ENCODE assay signal across 17 cellular contexts in genomic region chr1:29831500-29832117, GRCh38.
DNase-seq lines count a peak whose midpoint lies in the region; ATAC-seq and TF ChIP-seq lines count a peak whose summit lies in the region.
"Had no signal": no experiment of that assay in that cellular context is flagged by ENCODE, and none has a peak within 500 bp of the region (broad histone marks: within the 10 kb centered on the region; RNA-seq: fewer than 3 reads in every experiment).

No MANE protein-coding gene starts in this region.

- H3K27ac ChIP-seq in right atrium auricular region = no peak overlapping the region
- H3K27ac ChIP-seq in coronary artery = no peak overlapping the region
- H3K27ac ChIP-seq in transverse colon = no peak overlapping the region
- no peak overlapping the region for H3K27ac ChIP-seq in left lung

- WGBS in transverse colon (ENCODE audit: low coverage in 1 of 2), 2 donors = 61 to 70% methylated on average over 6 to 7 of the region's 7 CpGs

- no peaks in the 10 kb centered on the region for H3K36me3 ChIP-seq in right atrium auricular region
- no peaks in the 10 kb centered on the region for H3K36me3 ChIP-seq in transverse colon
- H3K36me3 ChIP-seq in left lung = no peaks in the 10 kb centered on the region
- H3K36me3 ChIP-seq: BE2C had no signal

- in situ Hi-C loops in transverse colon (cut with MboI; ENCODE audit: low pct_ligation_motif_present in 1 of 4, low pct_unique_long_range_greater_than_20kb in 1 of 4, low sequenced_read_pairs in 3 of 4) = no loop called here

- DNase-seq in right atrium auricular region (ENCODE audit: low spot score) (peak; percentile 23), left cardiac atrium (no peak), coronary artery (ENCODE audit: low spot score) (peak; percentile 16), kidney tubule cell (ENCODE audit: low spot score) (peak; percentile 12), transverse colon (no peak), left lung (no peak)
- DNase-seq: ACHN; BE2C; Calu3; CD4-positive, alpha-beta memory T cell; DMS79 treated with DMSO at 0.1 percent for 48 hours; GF-D8; GOT3; H9; IMR-90 had no signal

- no peak for ATAC-seq in left cardiac atrium
- no peak for ATAC-seq in GM18870 (IDR thresholded peaks at IDR 0.05; ENCODE audit: unreplicated experiment)
- ATAC-seq in left lung = no peak
- ATAC-seq: K562 had no signal

- TF ChIP-seq POLR2A in transverse colon (IDR thresholded peaks at IDR 0.05) = no peak

- no peak for TF ChIP-seq EP300 in transverse colon (IDR thresholded peaks at IDR 0.05; ENCODE audit: low read depth)

- H3K4me3 ChIP-seq in right atrium auricular region (no peak overlapping the region), coronary artery (no peak overlapping the region), transverse colon (no peak overlapping the region), left lung (no peak overlapping the region)
- H3K4me3 ChIP-seq: K562 had no signal

- H3K27me3 ChIP-seq in right atrium auricular region (no peaks in the 10 kb centered on the region), transverse colon (peaks cover 9% of the 10 kb centered on the region), left lung (peaks cover 0 to 54% of the 10 kb centered on the region in 2 donors)
- H3K27me3 ChIP-seq: BE2C had no signal

- no peaks in the 10 kb centered on the region for H3K4me1 ChIP-seq in right atrium auricular region
- H3K4me1 ChIP-seq in transverse colon = no peaks in the 10 kb centered on the region
- H3K4me1 ChIP-seq in left lung = no peaks in the 10 kb centered on the region
- H3K4me1 ChIP-seq: BE2C had no signal

- TF ChIP-seq CTCF in right atrium auricular region (IDR thresholded peaks at IDR 0.05) = no peak
- no peak for TF ChIP-seq CTCF in coronary artery (IDR thresholded peaks at IDR 0.05)
- TF ChIP-seq CTCF in transverse colon (IDR thresholded peaks at IDR 0.05) = no peak
- TF ChIP-seq CTCF in left lung (IDR thresholded peaks at IDR 0.05) = no peak

- intact Hi-C loops in left cardiac atrium (cut with DNase I) = no loop called here
- intact Hi-C loops in transverse colon (cut with DNase I; ENCODE audit: low total_unique reads) = no loop called here
- intact Hi-C loops in left lung (cut with DNase I) = no loop called here

- no peaks in the 10 kb centered on the region for H3K9me3 ChIP-seq in right atrium auricular region
- no peaks in the 10 kb centered on the region for H3K9me3 ChIP-seq in transverse colon
- H3K9me3 ChIP-seq in left lung = no peaks in the 10 kb centered on the region
- H3K9me3 ChIP-seq: BE2C had no signal

Comparison
In these comparisons a context has a peak if more than half of its experiments do, and no peak if none do; other contexts are left out.
1. DNase-seq: peak in right atrium auricular region (single experiment), coronary artery (single experiment) and kidney tubule cell (single experiment); none in left cardiac atrium (single experiment), transverse colon (single experiment) and left lung (0 of 2).